ENCODE assay signal across 19 cellular contexts in the genomic region with DNA sequence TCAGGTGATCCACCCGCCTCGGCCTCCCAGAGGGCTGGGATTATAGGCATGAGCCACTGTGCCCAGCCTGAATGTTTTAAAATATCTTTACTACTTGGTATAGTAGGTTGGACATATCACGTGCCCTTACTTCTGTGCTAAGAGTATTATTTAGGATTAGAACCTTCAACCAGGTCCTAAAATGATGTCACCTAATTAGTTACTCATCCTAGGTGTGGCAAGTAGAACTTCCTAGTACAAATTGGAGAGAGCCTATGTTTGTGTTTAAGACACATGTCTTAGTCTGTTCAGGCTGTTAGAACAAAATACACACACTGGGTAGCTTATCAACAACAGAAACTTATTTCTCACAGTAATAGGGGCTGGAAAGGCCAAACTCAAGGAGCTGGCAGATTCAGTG. TPM values are rescaled to one million over a fixed set of nuclear protein-coding genes. Genes with fewer than 3 reads are reported as not detected.
DNase-seq lines count a peak whose midpoint lies in the region; ATAC-seq and TF ChIP-seq lines count a peak whose summit lies in the region.
"Had no signal": no experiment of that assay in that cellular context is flagged by ENCODE, and none has a peak within 500 bp of the region (broad histone marks: within the 10 kb centered on the region; RNA-seq: fewer than 3 reads in every experiment).

No MANE protein-coding gene starts in this region.

- ATAC-seq in upper lobe of right lung = no peak
- ATAC-seq: activated naive CD8-positive, alpha-beta T cell treated with anti-CD3 and anti-CD28 coated beads, Interleukin-2, amount 50 U/mL, for 24 hours; body of pancreas; natural killer cell treated with Interleukin-12 subunit alpha and Interleukin-12 subunit beta and Interleukin-15 and Interleukin-18, amount 100 ng/mL, for 72 hours had no signal

- H3K27me3 Mint-ChIP-seq in nephron progenitor cell (ENCODE audit: low read depth, poor library complexity) = no peaks in the 10 kb centered on the region
- H3K27me3 Mint-ChIP-seq: activated naive CD8-positive, alpha-beta T cell treated with anti-CD3 and anti-CD28 coated beads, Interleukin-2, amount 50 U/mL, for 24 hours; natural killer cell treated with Interleukin-12 subunit alpha and Interleukin-12 subunit beta and Interleukin-15 and Interleukin-18, amount 100 ng/mL, for 72 hours had no signal

- no peaks in the 10 kb centered on the region for H3K9me3 ChIP-seq in esophagus muscularis mucosa
- no peaks in the 10 kb centered on the region for H3K9me3 ChIP-seq in upper lobe of right lung
- H3K9me3 ChIP-seq: body of pancreas, SK-N-SH had no signal

- no peak for TF ChIP-seq CTCF in esophagus muscularis mucosa (IDR thresholded peaks at IDR 0.05)
- no peak for TF ChIP-seq CTCF in nephron progenitor cell (IDR thresholded peaks at IDR 0.05)
- TF ChIP-seq CTCF in upper lobe of right lung (IDR thresholded peaks at IDR 0.05) = no peak

- H3K9me3 Mint-ChIP-seq in nephron progenitor cell = no peaks in the 10 kb centered on the region
- H3K9me3 Mint-ChIP-seq: activated naive CD8-positive, alpha-beta T cell treated with anti-CD3 and anti-CD28 coated beads, Interleukin-2, amount 50 U/mL, for 24 hours; natural killer cell treated with Interleukin-12 subunit alpha and Interleukin-12 subunit beta and Interleukin-15 and Interleukin-18, amount 100 ng/mL, for 72 hours had no signal

- no peaks in the 10 kb centered on the region for H3K27me3 ChIP-seq in esophagus muscularis mucosa
- no peaks in the 10 kb centered on the region for H3K27me3 ChIP-seq in upper lobe of right lung
- H3K27me3 ChIP-seq: body of pancreas had no signal

- WGBS in esophagus muscularis mucosa = 91% methylated on average over 3 of the region's 3 CpGs

- peaks cover 32% of the 10 kb centered on the region for H3K4me1 Mint-ChIP-seq in nephron progenitor cell

- no peaks in the 10 kb centered on the region for H3K36me3 Mint-ChIP-seq in nephron progenitor cell (ENCODE audit: low read depth)
- H3K36me3 Mint-ChIP-seq: natural killer cell treated with Interleukin-12 subunit alpha and Interleukin-12 subunit beta and Interleukin-15 and Interleukin-18, amount 100 ng/mL, for 72 hours had no signal

- H3K4me3 Mint-ChIP-seq in nephron progenitor cell = no peak overlapping the region
- H3K4me3 Mint-ChIP-seq: activated naive CD8-positive, alpha-beta T cell treated with anti-CD3 and anti-CD28 coated beads, Interleukin-2, amount 50 U/mL, for 24 hours; natural killer cell treated with Interleukin-12 subunit alpha and Interleukin-12 subunit beta and Interleukin-15 and Interleukin-18, amount 100 ng/mL, for 72 hours had no signal

- peaks cover 14 to 53% (median 41%) of the 10 kb centered on the region in 4 donors for H3K4me1 ChIP-seq in esophagus muscularis mucosa
- H3K4me1 ChIP-seq in upper lobe of right lung = peaks cover 26% of the 10 kb centered on the region

- TF ChIP-seq EP300 in esophagus muscularis mucosa (IDR thresholded peaks at IDR 0.05) = no peak

- DNase-seq in HT-29 (ENCODE audit: low spot score) (peak; percentile 23), esophagus muscularis mucosa (ENCODE audit: extremely low spot score) (no peak), nephron progenitor cell (no peak), upper lobe of right lung (no peak), NCI-H1694 treated with DMSO at 0.1 percent for 48 hours (lab: John Stamatoyannopoulos, UW) (no peak), NCI-H2081 treated with DMSO at 0.1 percent for 48 hours (lab: John Stamatoyannopoulos, UW) (no peak), NCI-H2107 treated with DMSO at 0.1 percent for 48 hours (lab: John Stamatoyannopoulos, UW; ENCODE audit: unreplicated experiment) (no peak)
- DNase-seq: activated CD4-positive, alpha-beta T cell treated with anti-CD3 and anti-CD28 coated beads, Interleukin-2, amount 50 U/mL, for 1 hour; activated naive CD8-positive, alpha-beta T cell treated with anti-CD3 and anti-CD28 coated beads, Interleukin-2, amount 50 U/mL, for 24 hours; body of pancreas; DND-41; effector CD8-positive, alpha-beta T cell; glutamatergic neuron; GM23248; NCI-H2107; SK-N-SH; stimulated activated CD4-positive, alpha-beta T cell treated with anti-CD3 and anti-CD28 coated beads, Interleukin-1b, Interleukin-23, amount 100 ng/mL, for 48 hours had no signal

- no peak for TF ChIP-seq POLR2A in esophagus muscularis mucosa (IDR thresholded peaks at IDR 0.05; ENCODE audit: low read depth)

- H3K27ac ChIP-seq in esophagus muscularis mucosa (replicated peaks in 1 of 4) = peak overlapping the region in 3 of 4 donors; percentile 67 to 80 (median 78)
- H3K27ac ChIP-seq in upper lobe of right lung = peak overlapping the region; percentile 85
- H3K27ac ChIP-seq: GM23248, parathyroid adenoma had no signal

- intact Hi-C loops in esophagus muscularis mucosa (cut with DNase I) (no loop called here), upper lobe of right lung (cut with DNase I) (no loop called here)

- H3K4me3 ChIP-seq in esophagus muscularis mucosa (no peak overlapping the region), upper lobe of right lung (no peak overlapping the region)
- H3K4me3 ChIP-seq: body of pancreas, GM23248 had no signal

- H3K27ac Mint-ChIP-seq in nephron progenitor cell = peak overlapping the region; percentile 87
- H3K27ac Mint-ChIP-seq: activated naive CD8-positive, alpha-beta T cell treated with anti-CD3 and anti-CD28 coated beads, Interleukin-2, amount 50 U/mL, for 24 hours; natural killer cell treated with Interleukin-12 subunit alpha and Interleukin-12 subunit beta and Interleukin-15 and Interleukin-18, amount 100 ng/mL, for 72 hours had no signal

- H3K36me3 ChIP-seq in esophagus muscularis mucosa = no peaks in the 10 kb centered on the region
- H3K36me3 ChIP-seq in upper lobe of right lung = no peaks in the 10 kb centered on the region

RNA-seq across cellular contexts. Expression of gene ZFAND5, which starts 51.5 kb away (rescaled TPM):
- 204 and 236 TPM in 2 replicates for total RNA-seq in HT-29 (2014; rRNA removed; shearing (Covaris generic))
- total RNA-seq in esophagus muscularis mucosa (100 to 1,000 TPM; 176 to 303 (median 225) TPM), upper lobe of right lung (204 TPM)
